ENCODE assay signal across 10 cellular contexts in the genomic region with DNA sequence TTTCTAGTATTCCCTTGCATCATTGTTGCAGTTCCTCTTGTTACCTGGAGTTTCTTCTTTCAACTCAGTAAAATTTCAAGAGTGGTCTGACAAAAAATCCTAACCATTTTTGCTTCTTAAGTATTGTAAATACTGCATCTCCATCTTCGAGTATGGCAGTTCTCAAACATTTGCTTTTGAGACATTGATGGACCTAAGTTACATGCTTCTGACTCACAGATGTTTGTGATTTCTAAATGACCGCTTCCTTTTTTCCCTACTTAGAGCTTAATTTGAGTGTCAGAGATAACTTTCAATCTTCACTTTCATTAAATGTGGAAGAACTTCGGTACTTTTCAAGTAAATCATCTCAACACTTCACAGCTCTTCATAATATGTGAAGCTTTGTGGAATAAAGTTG. TPM values are rescaled to one million over a fixed set of nuclear protein-coding genes. Genes with fewer than 3 reads are reported as not detected.
DNase-seq lines count a peak whose midpoint lies in the region; ATAC-seq and TF ChIP-seq lines count a peak whose summit lies in the region.
"Had no signal": no experiment of that assay in that cellular context is flagged by ENCODE, and none has a peak within 500 bp of the region (broad histone marks: within the 10 kb centered on the region; RNA-seq: fewer than 3 reads in every experiment).

No MANE protein-coding gene starts in this region.

- H3K4me3 ChIP-seq in GM12864 (ENCODE audit: low read depth, low read length), result peak overlapping the region; percentile 18; the same call in 1 of the 2 replicates
- peak overlapping the region; percentile 16 for H3K4me3 ChIP-seq in fibroblast of mammary gland (ENCODE audit: control insufficient read depth, low read depth, low read length)

- TF ChIP-seq POLR2A in GM18505 (IDR thresholded peaks at IDR 0.05; ENCODE audit: borderline replicate concordance, extremely low read depth, insufficient read depth, insufficient read length), result no peak

- intact Hi-C loops in left colon (cut with DNase I, micrococcal nuclease), result no loop called here

- no peak for ATAC-seq in GM18505 (IDR thresholded peaks at IDR 0.05; ENCODE audit: unreplicated experiment)
- no peak for ATAC-seq in HG03139 (IDR thresholded peaks at IDR 0.05; ENCODE audit: unreplicated experiment)
- ATAC-seq in left colon, result no peak

- TF ChIP-seq CTCF in GM12864 (IDR thresholded peaks at IDR 0.05; ENCODE audit: low read depth, low read length, missing control alignments), result no peak
- TF ChIP-seq CTCF in fibroblast of mammary gland (conservative IDR thresholded peaks at IDR 0.05; ENCODE audit: control insufficient read depth, insufficient read depth, low read depth, low read length), result no peak

- no peak overlapping the region for H3K27ac ChIP-seq in caudate nucleus (ENCODE audit: low read depth, low read length)

- peak; percentile 53 to 64 for DNase-seq in AML-193 (lab: John Stamatoyannopoulos, UW)
- no peak for DNase-seq in GM12864 (ENCODE audit: low read depth)
- DNase-seq in SIG-M5 treated with dmso at 0.1 percent for 504 hours (lab: John Stamatoyannopoulos, UW; ENCODE audit: unreplicated experiment), result peak; percentile 64
- peak; percentile 30 for DNase-seq in fibroblast of mammary gland (ENCODE audit: low read depth)
- DNase-seq in left colon, result no peak
- no peak for DNase-seq in caudate nucleus (lab: John Stamatoyannopoulos, UW)
- DNase-seq: amygdala, NCI-H187 had no signal

RNA-seq across cellular contexts. Expression of gene UHRF2, which starts 4.2 kb away (rescaled TPM):
- 10 to 100 TPM; 28.5 to 29.1 TPM for total RNA-seq in left colon

Comparison
In these comparisons a context has a peak if more than half of its experiments do, and no peak if none do; other contexts are left out.
1. DNase-seq: peak in AML-193 (2 of 2), SIG-M5 treated with dmso at 0.1 percent for 504 hours (single experiment) and fibroblast of mammary gland (single experiment); none in GM12864 (single experiment), left colon (0 of 2) and caudate nucleus (0 of 61).